Comparison of ENCODE assay signal across 10 cellular contexts in the genomic region with DNA sequence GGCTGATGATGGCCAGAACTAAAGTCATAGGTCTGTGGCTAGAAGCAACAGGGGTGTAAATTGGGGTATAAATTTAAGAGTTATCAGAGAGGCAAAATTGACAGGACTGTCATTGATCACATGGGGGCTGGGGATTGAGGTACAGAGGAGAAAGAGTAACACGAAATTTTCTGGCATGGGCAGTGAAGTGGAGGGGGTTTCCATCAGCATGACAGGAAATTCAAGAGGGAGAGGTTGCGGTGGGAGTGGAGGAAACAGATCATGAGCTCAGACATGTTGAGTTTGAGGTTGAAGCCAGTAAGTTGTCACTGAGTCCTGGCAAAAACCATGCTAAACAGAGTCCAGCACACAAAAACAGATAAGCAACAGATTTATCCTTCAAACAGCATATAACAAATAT.
DNase-seq lines count a peak whose midpoint lies in the region; ATAC-seq and TF ChIP-seq lines count a peak whose summit lies in the region.
"Had no signal": no experiment of that assay in that cellular context is flagged by ENCODE, and none has a peak within 500 bp of the region (broad histone marks: within the 10 kb centered on the region; RNA-seq: fewer than 3 reads in every experiment).

No MANE protein-coding gene starts in this region.

- H3K4me1 Mint-ChIP-seq in GM23338 = peaks cover 22% of the 10 kb centered on the region
- H3K4me1 Mint-ChIP-seq in activated CD4-positive, alpha-beta T cell treated with anti-CD3 and anti-CD28 coated beads, Interleukin-2, amount 10 ng/mL, durations not matched to agents 24 days and 14 days = peaks cover 35% of the 10 kb centered on the region
- peaks cover 12 to 39% (median 16%) of the 10 kb centered on the region in 7 donors for H3K4me1 Mint-ChIP-seq in naive thymus-derived CD4-positive, alpha-beta T cell

- H3F3A ChIP-seq in GM23338 (replicated peaks; ENCODE audit: low read depth) = no peaks in the 10 kb centered on the region

- POLR2A ChIA-PET in naive thymus-derived CD4-positive, alpha-beta T cell (lab: Charles Lee) = no interaction called here

- TF ChIP-seq CTCF in GM12864 (IDR thresholded peaks at IDR 0.05; ENCODE audit: low read depth, low read length, missing control alignments) = no peak
- no peak for TF ChIP-seq CTCF in GM23338 (conservative IDR thresholded peaks at IDR 0.05; ENCODE audit: low read depth in 2 of 2)
- no peak for TF ChIP-seq CTCF in BE2C (IDR thresholded peaks at IDR 0.05; ENCODE audit: low read depth, low read length)

- H3K9me2 ChIP-seq in GM23338 (ENCODE audit: insufficient read depth) = no peaks in the 10 kb centered on the region

- H3K9me3 Mint-ChIP-seq in GM23338 = no peaks in the 10 kb centered on the region
- H3K9me3 Mint-ChIP-seq in activated CD4-positive, alpha-beta T cell treated with anti-CD3 and anti-CD28 coated beads, Interleukin-2, amount 10 ng/mL, durations not matched to agents 24 days and 14 days = no peaks in the 10 kb centered on the region
- H3K9me3 Mint-ChIP-seq in naive thymus-derived CD4-positive, alpha-beta T cell = peaks cover 0 to 4% (median 0%) of the 10 kb centered on the region in 11 donors

- DNase-seq in GM12864 (ENCODE audit: low read depth) (peak; percentile 34), GM23338 (ENCODE audit: low spot score) (no peak), DMS153 (lab: John Stamatoyannopoulos, UW) (no peak), right cardiac atrium (no peak), BE2C (no peak)
- DNase-seq in activated CD4-positive, alpha-beta T cell treated with anti-CD3 and anti-CD28 coated beads, Interleukin-2, amount 10 ng/mL, durations not matched to agents 24 days and 14 days = peak; percentile 88
- peak in 3 of 9 donors; percentile 5 to 30 (median 23) for DNase-seq in naive thymus-derived CD4-positive, alpha-beta T cell
- DNase-seq: Peyer's patch had no signal

- intact Hi-C loops in activated CD4-positive, alpha-beta T cell treated with anti-CD3 and anti-CD28 coated beads, Interleukin-2, amount 10 ng/mL, durations not matched to agents 24 days and 14 days (cut with micrococcal nuclease) = loop anchor here (1.0 to 5.0 kb wide), 4 partner anchors 9 to 191 kb away; a partner anchor contains a TSS
- intact Hi-C loops in naive thymus-derived CD4-positive, alpha-beta T cell (cut with micrococcal nuclease) = loop anchor here in 1 of 2 donors (1.0 to 2.0 kb wide), 2 partner anchors 151 to 191 kb away; no protein-coding TSS in a partner anchor
- intact Hi-C loops in right cardiac atrium (cut with DNase I) = no loop called here

- no peak for ATAC-seq in GM23338
- peak; percentile 74 for ATAC-seq in naive thymus-derived CD4-positive, alpha-beta T cell
- ATAC-seq in right cardiac atrium = no peak
- no peak for ATAC-seq in GM19328 (IDR thresholded peaks at IDR 0.05; ENCODE audit: unreplicated experiment)
- ATAC-seq: HCT116 had no signal

- H3K4me3 ChIP-seq in GM12864 (ENCODE audit: low read depth, low read length) = no peak overlapping the region
- H3K4me3 ChIP-seq in GM23338 = no peak overlapping the region
- H3K4me3 ChIP-seq in naive thymus-derived CD4-positive, alpha-beta T cell (ENCODE audit: low read length) = no peak overlapping the region
- no peak overlapping the region for H3K4me3 ChIP-seq in right cardiac atrium (ENCODE audit: low read length)
- no peak overlapping the region for H3K4me3 ChIP-seq in BE2C (ENCODE audit: low read depth, low read length)
- H3K4me3 ChIP-seq: Peyer's patch had no signal

- H3K36me3 Mint-ChIP-seq in GM23338 (ENCODE audit: low read depth) = no peaks in the 10 kb centered on the region
- no peaks in the 10 kb centered on the region for H3K36me3 Mint-ChIP-seq in activated CD4-positive, alpha-beta T cell treated with anti-CD3 and anti-CD28 coated beads, Interleukin-2, amount 10 ng/mL, durations not matched to agents 24 days and 14 days (ENCODE audit: low read depth)
- no peaks in the 10 kb centered on the region for H3K36me3 Mint-ChIP-seq in naive thymus-derived CD4-positive, alpha-beta T cell

- H3K4me1 ChIP-seq in GM23338 (ENCODE audit: insufficient read depth) (no peaks in the 10 kb centered on the region), right cardiac atrium (ENCODE audit: control insufficient read depth, insufficient read depth, low read length) (peaks cover 8% of the 10 kb centered on the region), BE2C (peaks cover 6% of the 10 kb centered on the region; the same call in 1 of the 2 replicates)
- peaks cover 0 to 4% of the 10 kb centered on the region in 2 donors for H3K4me1 ChIP-seq in naive thymus-derived CD4-positive, alpha-beta T cell (ENCODE audit: control insufficient read depth in 2 of 2, insufficient read depth in 2 of 2, low read length in 2 of 2)

- H3K27me3 Mint-ChIP-seq in GM23338 (ENCODE audit: insufficient read depth, low read depth, poor library complexity) = peaks cover 6% of the 10 kb centered on the region
- no peaks in the 10 kb centered on the region for H3K27me3 Mint-ChIP-seq in activated CD4-positive, alpha-beta T cell treated with anti-CD3 and anti-CD28 coated beads, Interleukin-2, amount 10 ng/mL, durations not matched to agents 24 days and 14 days
- H3K27me3 Mint-ChIP-seq in naive thymus-derived CD4-positive, alpha-beta T cell = peaks cover 0 to 9% (median 0%) of the 10 kb centered on the region in 5 donors

- H3K36me3 ChIP-seq in GM23338 (ENCODE audit: insufficient read depth) (no peaks in the 10 kb centered on the region), BE2C (no peaks in the 10 kb centered on the region)
- H3K36me3 ChIP-seq in naive thymus-derived CD4-positive, alpha-beta T cell (ENCODE audit: control insufficient read depth in 2 of 3, insufficient read depth in 3 of 3, low read length in 3 of 3) = no peaks in the 10 kb centered on the region
- H3K36me3 ChIP-seq: Peyer's patch had no signal

- H3K79me2 ChIP-seq in GM23338 (replicated peaks; ENCODE audit: insufficient read depth) = no peaks in the 10 kb centered on the region

- no peak overlapping the region for H3K4me3 Mint-ChIP-seq in GM23338
- peak overlapping the region; percentile 54 for H3K4me3 Mint-ChIP-seq in activated CD4-positive, alpha-beta T cell treated with anti-CD3 and anti-CD28 coated beads, Interleukin-2, amount 10 ng/mL, durations not matched to agents 24 days and 14 days
- H3K4me3 Mint-ChIP-seq in naive thymus-derived CD4-positive, alpha-beta T cell = peak overlapping the region in 3 of 10 donors; percentile 2 to 60 (median 27)

- H3K27ac Mint-ChIP-seq in GM23338 = no peak overlapping the region
- H3K27ac Mint-ChIP-seq in activated CD4-positive, alpha-beta T cell treated with anti-CD3 and anti-CD28 coated beads, Interleukin-2, amount 10 ng/mL, durations not matched to agents 24 days and 14 days = peak overlapping the region; percentile 79
- peak overlapping the region in 4 of 9 donors; percentile 1 to 83 (median 15) for H3K27ac Mint-ChIP-seq in naive thymus-derived CD4-positive, alpha-beta T cell

- WGBS in right cardiac atrium = 34% methylated on average over 2 of the region's 2 CpGs

- no peak overlapping the region for H3K4me2 ChIP-seq in GM23338

- no peaks in the 10 kb centered on the region for H4K20me1 ChIP-seq in GM23338 (replicated peaks; ENCODE audit: insufficient read depth)

- H2AFZ ChIP-seq in GM23338 = peak overlapping the region; percentile 69; the same call in 1 of the 2 replicates

- no peaks in the 10 kb centered on the region for H3K27me3 ChIP-seq in GM23338 (ENCODE audit: insufficient read depth)
- H3K27me3 ChIP-seq in naive thymus-derived CD4-positive, alpha-beta T cell (ENCODE audit: control insufficient read depth in 2 of 2, insufficient read depth in 2 of 2, low read length in 2 of 2) = no peaks in the 10 kb centered on the region
- H3K27me3 ChIP-seq in right cardiac atrium (ENCODE audit: control insufficient read depth, insufficient read depth) = no peaks in the 10 kb centered on the region
- no peaks in the 10 kb centered on the region for H3K27me3 ChIP-seq in BE2C
- H3K27me3 ChIP-seq: Peyer's patch had no signal

- CTCF ChIA-PET in naive thymus-derived CD4-positive, alpha-beta T cell (lab: Charles Lee) = no interaction called here

- H3K27ac ChIP-seq in GM23338 (ENCODE audit: low read depth) = no peak overlapping the region
- no peak overlapping the region for H3K27ac ChIP-seq in naive thymus-derived CD4-positive, alpha-beta T cell (ENCODE audit: low read depth, low read length)
- H3K27ac ChIP-seq in right cardiac atrium (ENCODE audit: low read length) = no peak overlapping the region
- H3K27ac ChIP-seq: Peyer's patch had no signal

- H3K9me3 ChIP-seq in naive thymus-derived CD4-positive, alpha-beta T cell (ENCODE audit: control insufficient read depth in 2 of 3, low read length in 3 of 3) = no peaks in the 10 kb centered on the region
- no peaks in the 10 kb centered on the region for H3K9me3 ChIP-seq in right cardiac atrium (ENCODE audit: control insufficient read depth, low read length)
- no peaks in the 10 kb centered on the region for H3K9me3 ChIP-seq in BE2C
- H3K9me3 ChIP-seq: Peyer's patch had no signal

TF ChIP-seq in GM23338, 12 proteins besides CTCF, POLR2A, EP300 and RAD21 (continues in another document):
- TF ChIP-seq EZH2phosphoT487 (IDR thresholded peaks at IDR 0.05; ENCODE audit: unreplicated experiment) (no peak), NANOG (IDR thresholded peaks at IDR 0.05; ENCODE audit: borderline replicate concordance) (no peak)

Comparison
In these comparisons a context has a peak if more than half of its experiments do, and no peak if none do; other contexts are left out.
1. DNase-seq: peak in GM12864 (single experiment) and activated CD4-positive, alpha-beta T cell treated with anti-CD3 and anti-CD28 coated beads, Interleukin-2, amount 10 ng/mL, durations not matched to agents 24 days and 14 days (single experiment); none in GM23338 (single experiment), DMS153 (single experiment), right cardiac atrium (0 of 3) and BE2C (single experiment).